ENCODE assay signal across 35 cellular contexts in genomic region chr5:158654415-158654814, GRCh38.
"Had no signal": no experiment of that assay in that cellular context is flagged by ENCODE, and none has a peak within 500 bp of the region (broad histone marks: within the 10 kb centered on the region; RNA-seq: fewer than 3 reads in every experiment).

No MANE protein-coding gene starts in this region.

- DNase-seq: activated B cell treated with CpG ODN at 0.5 μM for 24 hours; activated CD4-positive, alpha-beta memory T cell treated with anti-CD3 and anti-CD28 coated beads for 36 hours; activated CD4-positive, alpha-beta T cell treated with anti-CD3 and anti-CD28 coated beads for 36 hours; activated CD4-positive, alpha-beta T cell treated with anti-CD3 and anti-CD28 coated beads for 48 hours; activated CD4-positive, alpha-beta T cell treated with anti-CD3 and anti-CD28 coated beads, Interleukin-2, amount 50 U/mL, for 1 hour; activated CD4-positive, alpha-beta T cell treated with anti-CD3 and anti-CD28 coated beads, Interleukin-2, amount 50 U/mL, for 4 hours; activated CD4-positive, CD25-positive, alpha-beta regulatory T cell treated with anti-CD3 and anti-CD28 coated beads, Interleukin-2, amount 50 U/mL, for 72 hours; activated CD8-positive, alpha-beta memory T cell treated with anti-CD3 and anti-CD28 coated beads, Interleukin-2, amount 50 U/mL, for 4 hours; activated CD8-positive, alpha-beta T cell treated with anti-CD3 and anti-CD28 coated beads for 36 hours; activated effector memory CD4-positive, alpha-beta T cell treated with anti-CD3 and anti-CD28 coated beads, Interleukin-2, amount 50 U/mL, for 16 hours; activated gamma-delta T cell treated with Interleukin-2 at 50 U/mL for 16 hours; activated naive CD4-positive, alpha-beta T cell; activated naive CD4-positive, alpha-beta T cell treated with anti-CD3 and anti-CD28 coated beads for 36 hours; activated naive CD4-positive, alpha-beta T cell treated with anti-CD3 and anti-CD28 coated beads, Interleukin-2, amount 50 U/mL, for 16 hours; activated naive CD8-positive, alpha-beta T cell treated with anti-CD3 and anti-CD28 coated beads for 36 hours; activated T-cell treated with anti-CD3 and anti-CD28 coated beads for 4 hours; activated T-cell treated with anti-CD3 and anti-CD28 coated beads, Interleukin-2, amount 50 U/mL, for 1 hour; activated T-cell treated with anti-CD3 and anti-CD28 coated beads, Interleukin-2, amount 50 U/mL, for 4 hours; activated T-cell treated with anti-CD3 and anti-CD28 coated beads, Interleukin-2, amount 50 U/mL, for 72 hours; adrenal gland; amniotic stem cell; aorta; body of pancreas; brain microvascular endothelial cell; central memory CD4-positive, alpha-beta T cell; T-helper 1 cell; T-helper 2 cell; T-helper 9 cell had no signal

- H3K36me3 ChIP-seq: adrenal gland, brain microvascular endothelial cell, breast epithelium had no signal

- H3K4me3 Mint-ChIP-seq: activated B cell treated with CpG ODN at 0.5 μM for 24 hours; activated CD4-positive, alpha-beta memory T cell treated with anti-CD3 and anti-CD28 coated beads for 36 hours; activated CD4-positive, alpha-beta T cell treated with anti-CD3 and anti-CD28 coated beads for 36 hours; activated CD8-positive, alpha-beta T cell treated with anti-CD3 and anti-CD28 coated beads for 36 hours; activated naive CD4-positive, alpha-beta T cell treated with anti-CD3 and anti-CD28 coated beads for 36 hours; activated naive CD8-positive, alpha-beta T cell treated with anti-CD3 and anti-CD28 coated beads for 36 hours; activated T-cell treated with anti-CD3 and anti-CD28 coated beads, Interleukin-2, amount 50 U/mL, for 4 hours; activated T-cell treated with anti-CD3 and anti-CD28 coated beads, Interleukin-2, amount 50 U/mL, for 72 hours; activated T-helper 1 cell treated with anti-CD3 and anti-CD28 coated beads, Interleukin-12 subunit alpha, Interleukin-12 subunit beta, Interleukin-2, Interleukin-4 antibody, amounts not matched to agents 30 ng/mL and 10 ng/mL and 1 ng/mL, durations not matched to agents 14 hours and 24 hours and 36 hours; activated T-helper 17 cell treated with anti-CD3 and anti-CD28 coated beads, Interleukin-2, amount 50 U/mL, for 72 hours; T-helper 1 cell treated with Interleukin-12 subunit alpha and Interleukin-12 subunit beta and Interleukin-4 antibody, amounts not matched to agents 30 μg/mL and 1 μg/mL, for 36 hours; T-helper 2 cell treated with Interferon-gamma antibody and Interleukin-4, amounts not matched to agents 5 μg/mL and 100 μg/mL, for 36 hours had no signal

- H3K27ac ChIP-seq: adrenal gland, body of pancreas, brain microvascular endothelial cell, breast epithelium, VCaP had no signal

- H3K27me3 ChIP-seq: adrenal gland, body of pancreas, brain microvascular endothelial cell, breast epithelium had no signal

- H3K4me3 ChIP-seq: adrenal gland, body of pancreas, breast epithelium had no signal

- ATAC-seq: activated CD4-positive, alpha-beta T cell treated with anti-CD3 and anti-CD28 coated beads for 36 hours; activated CD8-positive, alpha-beta T cell treated with anti-CD3 and anti-CD28 coated beads for 36 hours; activated naive CD4-positive, alpha-beta T cell treated with anti-CD3 and anti-CD28 coated beads, Interleukin-2, amount 50 U/mL, for 72 hours; activated T-cell treated with anti-CD3 and anti-CD28 coated beads, Interleukin-2, amount 50 U/mL, for 4 hours; activated T-cell treated with anti-CD3 and anti-CD28 coated beads, Interleukin-2, amount 50 U/mL, for 72 hours; activated T-helper 17 cell treated with anti-CD3 and anti-CD28 coated beads, Interleukin-2, amount 50 U/mL, for 72 hours; body of pancreas had no signal

- H3K36me3 Mint-ChIP-seq: activated CD4-positive, alpha-beta memory T cell treated with anti-CD3 and anti-CD28 coated beads for 36 hours; activated naive CD4-positive, alpha-beta T cell treated with anti-CD3 and anti-CD28 coated beads, Interleukin-2, amount 50 U/mL, for 72 hours; activated naive CD8-positive, alpha-beta T cell treated with anti-CD3 and anti-CD28 coated beads for 36 hours had no signal

- H3K4me1 ChIP-seq: adrenal gland, body of pancreas, breast epithelium had no signal

- H3K4me1 Mint-ChIP-seq: activated B cell treated with CpG ODN at 0.5 μM for 24 hours; activated CD4-positive, alpha-beta T cell treated with anti-CD3 and anti-CD28 coated beads for 36 hours; activated naive CD8-positive, alpha-beta T cell treated with anti-CD3 and anti-CD28 coated beads for 36 hours; activated T-helper 17 cell treated with anti-CD3 and anti-CD28 coated beads, Interleukin-2, amount 50 U/mL, for 72 hours had no signal

- H3K27ac Mint-ChIP-seq: activated B cell treated with CpG ODN at 0.5 μM for 24 hours; activated CD4-positive, alpha-beta memory T cell treated with anti-CD3 and anti-CD28 coated beads for 36 hours; activated CD4-positive, alpha-beta T cell treated with anti-CD3 and anti-CD28 coated beads for 36 hours; activated CD8-positive, alpha-beta T cell treated with anti-CD3 and anti-CD28 coated beads for 36 hours; activated naive CD4-positive, alpha-beta T cell treated with anti-CD3 and anti-CD28 coated beads for 36 hours; activated naive CD4-positive, alpha-beta T cell treated with anti-CD3 and anti-CD28 coated beads, Interleukin-2, amount 50 U/mL, for 72 hours; activated naive CD8-positive, alpha-beta T cell treated with anti-CD3 and anti-CD28 coated beads for 36 hours; activated T-cell treated with anti-CD3 and anti-CD28 coated beads, Interleukin-2, amount 50 U/mL, for 72 hours; activated T-helper 1 cell treated with anti-CD3 and anti-CD28 coated beads, Interleukin-12 subunit alpha, Interleukin-12 subunit beta, Interleukin-2, Interleukin-4 antibody, amounts not matched to agents 30 ng/mL and 10 ng/mL and 1 ng/mL, durations not matched to agents 14 hours and 24 hours and 36 hours; activated T-helper 17 cell treated with anti-CD3 and anti-CD28 coated beads, Interleukin-2, amount 50 U/mL, for 72 hours; T-helper 1 cell treated with Interleukin-12 subunit alpha and Interleukin-12 subunit beta and Interleukin-4 antibody, amounts not matched to agents 30 μg/mL and 1 μg/mL, for 36 hours; T-helper 2 cell treated with Interferon-gamma antibody and Interleukin-4, amounts not matched to agents 5 μg/mL and 100 μg/mL, for 36 hours had no signal

- H3K9me3 ChIP-seq: adrenal gland, body of pancreas, breast epithelium had no signal

- H3K9me3 Mint-ChIP-seq: activated B cell treated with CpG ODN at 0.5 μM for 24 hours; activated CD4-positive, alpha-beta memory T cell treated with anti-CD3 and anti-CD28 coated beads for 36 hours; activated naive CD4-positive, alpha-beta T cell treated with anti-CD3 and anti-CD28 coated beads for 36 hours; activated T-cell treated with anti-CD3 and anti-CD28 coated beads, Interleukin-2, amount 50 U/mL, for 4 hours; activated T-helper 17 cell treated with anti-CD3 and anti-CD28 coated beads, Interleukin-2, amount 50 U/mL, for 72 hours; T-helper 1 cell treated with Interleukin-12 subunit alpha and Interleukin-12 subunit beta and Interleukin-4 antibody, amounts not matched to agents 30 μg/mL and 1 μg/mL, for 36 hours; T-helper 2 cell treated with Interferon-gamma antibody and Interleukin-4, amounts not matched to agents 5 μg/mL and 100 μg/mL, for 36 hours had no signal

- H3K27me3 Mint-ChIP-seq: activated B cell treated with CpG ODN at 0.5 μM for 24 hours; activated CD4-positive, alpha-beta T cell treated with anti-CD3 and anti-CD28 coated beads for 36 hours had no signal
